In genomic region chr4:139668036-139668435, GRCh38 we compare ENCODE assay signal across 23 cellular contexts. TPM values are rescaled to one million over a fixed set of nuclear protein-coding genes. Genes with fewer than 3 reads are reported as not detected.
DNase-seq lines count a peak whose midpoint lies in the region; ATAC-seq and TF ChIP-seq lines count a peak whose summit lies in the region.
"Had no signal": no experiment of that assay in that cellular context is flagged by ENCODE, and none has a peak within 500 bp of the region (broad histone marks: within the 10 kb centered on the region; RNA-seq: fewer than 3 reads in every experiment).

No MANE protein-coding gene starts in this region.

- H3K4me1 ChIP-seq in Karpas-422 (ENCODE audit: low read length) = peaks cover 25% of the 10 kb centered on the region
- H3K4me1 ChIP-seq in gastrocnemius medialis = peaks cover 22 to 46% of the 10 kb centered on the region in 2 donors
- peaks cover 2 to 9% of the 10 kb centered on the region in 2 donors for H3K4me1 ChIP-seq in ascending aorta

- no peak overlapping the region for H3K4me3 Mint-ChIP-seq in WTC11
- no peak overlapping the region for H3K4me3 Mint-ChIP-seq in mesothelial cell of epicardium
- no peak overlapping the region for H3K4me3 Mint-ChIP-seq in activated T-cell treated with anti-CD3 and anti-CD28 coated beads, Interleukin-2, amount 50 U/mL, for 72 hours
- H3K4me3 Mint-ChIP-seq: CD8-positive, alpha-beta T cell; memory B cell had no signal

- H3K9me2 ChIP-seq in Karpas-422 (replicated peaks; ENCODE audit: insufficient read depth, low read length) = no peaks in the 10 kb centered on the region

- H3K27me3 ChIP-seq in Karpas-422 (ENCODE audit: low read length) (no peaks in the 10 kb centered on the region), gastrocnemius medialis (no peaks in the 10 kb centered on the region), ascending aorta (no peaks in the 10 kb centered on the region)
- H3K27me3 ChIP-seq: heart left ventricle, pancreas, upper lobe of left lung had no signal

- H3K36me3 Mint-ChIP-seq in WTC11 = peaks cover 4% of the 10 kb centered on the region
- peaks cover 11% of the 10 kb centered on the region for H3K36me3 Mint-ChIP-seq in mesothelial cell of epicardium
- H3K36me3 Mint-ChIP-seq in activated T-cell treated with anti-CD3 and anti-CD28 coated beads, Interleukin-2, amount 50 U/mL, for 72 hours (ENCODE audit: insufficient read depth in 2 of 2) = peaks cover 0 to 6% of the 10 kb centered on the region in 2 donors
- H3K36me3 Mint-ChIP-seq: activated naive CD4-positive, alpha-beta T cell treated with anti-CD3 and anti-CD28 coated beads, Interleukin-2, amount 50 U/mL, for 24 hours; memory B cell had no signal

- H2AFZ ChIP-seq in Karpas-422 (ENCODE audit: low read length) = no peak overlapping the region

- H3K27me3 Mint-ChIP-seq in WTC11 (ENCODE audit: low read depth) = no peaks in the 10 kb centered on the region
- H3K27me3 Mint-ChIP-seq in mesothelial cell of epicardium (ENCODE audit: low read depth) = no peaks in the 10 kb centered on the region
- no peaks in the 10 kb centered on the region for H3K27me3 Mint-ChIP-seq in activated T-cell treated with anti-CD3 and anti-CD28 coated beads, Interleukin-2, amount 50 U/mL, for 72 hours (ENCODE audit: low read depth)
- H3K27me3 Mint-ChIP-seq: activated naive CD4-positive, alpha-beta T cell treated with anti-CD3 and anti-CD28 coated beads, Interleukin-2, amount 50 U/mL, for 24 hours; naive thymus-derived CD4-positive, alpha-beta T cell had no signal

- H3K4me2 ChIP-seq in Karpas-422 (ENCODE audit: low read depth, low read length, poor library complexity, severe bottlenecking) = peak overlapping the region; percentile 98

- H3K4me3 ChIP-seq in Karpas-422 (ENCODE audit: low read length) = no peak overlapping the region
- no peak overlapping the region for H3K4me3 ChIP-seq in gastrocnemius medialis
- H3K4me3 ChIP-seq in ascending aorta = no peak overlapping the region

- TF ChIP-seq POLR2A in gastrocnemius medialis (IDR thresholded peaks at IDR 0.05) = no peak

- intact Hi-C loops in gastrocnemius medialis (cut with DNase I; ENCODE audit: low total_unique reads) = loop anchor here (5.0 kb wide), 1 partner anchor 69 kb away; no protein-coding TSS in a partner anchor
- intact Hi-C loops in ascending aorta (cut with DNase I) = loop anchor here (5.0 kb wide), 1 partner anchor 484 kb away; the partner anchor contains the start of gene MAML3

- CTCF ChIA-PET in WTC11 (lab: Charles Lee) = interaction anchor here (3.9 kb wide), 1 partner anchor 11 kb away, joined by 60 read pairs; no protein-coding TSS in a partner anchor

- in situ Hi-C loops in gastrocnemius medialis (cut with MboI; ENCODE audit: low sequenced_read_pairs in 4 of 4) = loop anchor here in 2 of 4 donors (10.0 to 25.0 kb wide), 2 partner anchors 67 to 631 kb away; no protein-coding TSS in a partner anchor

- H3K36me3 ChIP-seq in Karpas-422 (ENCODE audit: insufficient read depth, low read length) = no peaks in the 10 kb centered on the region
- no peaks in the 10 kb centered on the region for H3K36me3 ChIP-seq in gastrocnemius medialis
- peaks cover 0 to 8% of the 10 kb centered on the region in 2 donors for H3K36me3 ChIP-seq in ascending aorta
- H3K36me3 ChIP-seq: pancreas had no signal

- no peak for TF ChIP-seq CTCF in WTC11 (IDR thresholded peaks at IDR 0.05)
- TF ChIP-seq CTCF in mesothelial cell of epicardium (IDR thresholded peaks at IDR 0.05; ENCODE audit: unreplicated experiment) = no peak
- TF ChIP-seq CTCF in gastrocnemius medialis (IDR thresholded peaks at IDR 0.05 in 4 of 5, conservative IDR thresholded peaks at IDR 0.05 in 1 of 5) = no peak
- no peak for TF ChIP-seq CTCF in ascending aorta (IDR thresholded peaks at IDR 0.05)

- H3K79me2 ChIP-seq in Karpas-422 (ENCODE audit: low read length) = peaks cover 52% of the 10 kb centered on the region

- H3K9me3 Mint-ChIP-seq in WTC11 = peaks cover 5% of the 10 kb centered on the region
- no peaks in the 10 kb centered on the region for H3K9me3 Mint-ChIP-seq in mesothelial cell of epicardium
- H3K9me3 Mint-ChIP-seq in activated T-cell treated with anti-CD3 and anti-CD28 coated beads, Interleukin-2, amount 50 U/mL, for 72 hours = no peaks in the 10 kb centered on the region
- H3K9me3 Mint-ChIP-seq: activated naive CD4-positive, alpha-beta T cell treated with anti-CD3 and anti-CD28 coated beads, Interleukin-2, amount 50 U/mL, for 24 hours; CD8-positive, alpha-beta T cell; memory B cell; T-helper 2 cell treated with Interferon-gamma antibody and Interleukin-4, amounts not matched to agents 5 μg/mL and 100 μg/mL, for 36 hours had no signal

- H3K9ac ChIP-seq in Karpas-422 (ENCODE audit: low read length) = no peak overlapping the region

- no peaks in the 10 kb centered on the region for H3K9me3 ChIP-seq in Karpas-422 (ENCODE audit: low read length)
- no peaks in the 10 kb centered on the region for H3K9me3 ChIP-seq in gastrocnemius medialis
- no peaks in the 10 kb centered on the region for H3K9me3 ChIP-seq in ascending aorta
- H3K9me3 ChIP-seq: heart left ventricle, pancreas, upper lobe of left lung had no signal

- POLR2A ChIA-PET in WTC11 (lab: Charles Lee) = no interaction called here

- ATAC-seq in WTC11 (no peak), gastrocnemius medialis (no peak), GM21447 (IDR thresholded peaks at IDR 0.05; ENCODE audit: unreplicated experiment) (no peak)
- ATAC-seq in activated T-cell treated with anti-CD3 and anti-CD28 coated beads, Interleukin-2, amount 50 U/mL, for 72 hours (replicated peaks in 1 of 2) = no peak
- ATAC-seq: CD8-positive, alpha-beta T cell; heart left ventricle; naive thymus-derived CD4-positive, alpha-beta T cell; pancreas had no signal

- H4K20me1 ChIP-seq in Karpas-422 (ENCODE audit: insufficient read depth, low read depth, low read length) = no peaks in the 10 kb centered on the region

- peaks cover 62% of the 10 kb centered on the region for H3K4me1 Mint-ChIP-seq in WTC11
- peaks cover 53% of the 10 kb centered on the region for H3K4me1 Mint-ChIP-seq in mesothelial cell of epicardium
- H3K4me1 Mint-ChIP-seq in activated T-cell treated with anti-CD3 and anti-CD28 coated beads, Interleukin-2, amount 50 U/mL, for 72 hours (ENCODE audit: low read depth) = peaks cover 25% of the 10 kb centered on the region

- DNase-seq in Karpas-422 = no peak
- no peak for DNase-seq in WTC11 (ENCODE audit: low spot score)
- DNase-seq in mesothelial cell of epicardium (ENCODE audit: low spot score in 2 of 2, unreplicated experiment in 2 of 2) = no peak
- no peak for DNase-seq in gastrocnemius medialis
- no peak for DNase-seq in ascending aorta (ENCODE audit: low spot score in 2 of 2)
- DNase-seq in nucleus accumbens (lab: John Stamatoyannopoulos, UW) = no peak
- DNase-seq in activated T-cell treated with anti-CD3 and anti-CD28 coated beads, Interleukin-2, amount 50 U/mL, for 72 hours = no peak
- DNase-seq: activated CD4-positive, alpha-beta T cell treated with anti-CD3 and anti-CD28 coated beads, Interleukin-2, amount 50 U/mL, for 1 hour; aorta; caudate nucleus; CD8-positive, alpha-beta T cell; DMS153; heart left ventricle; KG1; naive thymus-derived CD4-positive, alpha-beta T cell; NCI-H526 treated with DMSO at 0.1 percent for 48 hours; pancreas; upper lobe of left lung had no signal

- H3K27ac Mint-ChIP-seq in WTC11 (0 out of 2 replicates have a peak overlapping the region, but pooled peaks have one; percentile 36), mesothelial cell of epicardium (peak overlapping the region; percentile 96)
- H3K27ac Mint-ChIP-seq in activated T-cell treated with anti-CD3 and anti-CD28 coated beads, Interleukin-2, amount 50 U/mL, for 72 hours = no peak overlapping the region
- H3K27ac Mint-ChIP-seq: activated naive CD4-positive, alpha-beta T cell treated with anti-CD3 and anti-CD28 coated beads, Interleukin-2, amount 50 U/mL, for 24 hours; CD8-positive, alpha-beta T cell; memory B cell had no signal

- H3K27ac ChIP-seq in Karpas-422 (ENCODE audit: low read length) = no peak overlapping the region
- peak overlapping the region; percentile 84 to 91 (median 87) for H3K27ac ChIP-seq in gastrocnemius medialis
- H3K27ac ChIP-seq in ascending aorta = no peak overlapping the region

TF ChIP-seq in WTC11, 78 proteins besides CTCF, POLR2A, EP300 and RAD21 (continues in another document):
- TF ChIP-seq ZNF512 (CRISPR knock-in tag; IDR thresholded peaks at IDR 0.05; ENCODE audit: borderline replicate concordance) = no peak

RNA-seq across cellular contexts. Expression of gene MGST2, which starts 2.4 kb away (rescaled TPM):
- total RNA-seq in Karpas-422 (2014; rRNA removed; shearing (Covaris generic); ENCODE audit: low replicate concordance) = 34.7 and 55.8 TPM in 2 replicates
- total RNA-seq in WTC11 (2021) (13.6 to 14.9 TPM (median 14.8 TPM) in 3 replicates), mesothelial cell of epicardium (29.8 to 36.3 TPM (median 32.6 TPM) in 3 replicates), gastrocnemius medialis (10 to 100 TPM; 17.3 to 38.6 (median 30.9) TPM), ascending aorta (34.4 TPM)
- total RNA-seq in activated T-cell treated with anti-CD3 and anti-CD28 coated beads, Interleukin-2, amount 50 U/mL, for 72 hours = 10 to 100 TPM in 1 of 2 donors, 1 to 10 TPM in 1; 8.2 to 17.6 TPM
- total RNA-seq: G401 had no signal

Comparison
In these comparisons a context has a peak if more than half of its experiments do, and no peak if none do; other contexts are left out.
1. H3K27ac ChIP-seq: peak in gastrocnemius medialis (4 of 4); none in Karpas-422 (single experiment) and ascending aorta (0 of 2).